8 cellular contexts compared by ENCODE assay signal in the genomic region with DNA sequence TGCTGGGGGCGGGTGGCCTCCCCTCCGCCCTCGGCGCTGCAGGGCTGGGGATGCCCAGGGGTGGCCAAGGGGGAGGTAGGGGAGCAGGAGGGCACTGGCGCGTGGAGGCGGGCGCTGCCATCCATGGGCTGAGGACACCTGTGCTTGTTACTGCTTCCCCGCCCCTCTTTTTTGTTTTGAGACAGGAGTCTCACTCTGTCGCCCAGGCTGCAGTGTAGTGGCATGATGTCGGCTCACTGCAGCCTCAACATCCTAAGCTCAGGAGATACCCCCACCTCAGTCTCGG. TPM values are rescaled to one million over a fixed set of nuclear protein-coding genes. Genes with fewer than 3 reads are reported as not detected.
DNase-seq lines count a peak whose midpoint lies in the region; ATAC-seq and TF ChIP-seq lines count a peak whose summit lies in the region.

No MANE protein-coding gene starts in this region.

- peak overlapping the region; percentile 73 for H3K4me3 ChIP-seq in iPS-20b (ENCODE audit: low read length)

- H3K9me3 ChIP-seq in iPS-20b (ENCODE audit: insufficient read depth, low read depth, low read length): no peaks in the 10 kb centered on the region

- H3K36me3 Mint-ChIP-seq in activated CD8-positive, alpha-beta T cell treated with anti-CD3 and anti-CD28 coated beads, Interleukin-2, amount 10 ng/mL, durations not matched to agents 7 days and 5 days (ENCODE audit: low read depth): no peaks in the 10 kb centered on the region

- ATAC-seq in HG02623 (IDR thresholded peaks at IDR 0.05; ENCODE audit: unreplicated experiment) (peak; percentile 18), HG03457 (IDR thresholded peaks at IDR 0.05; ENCODE audit: unreplicated experiment) (no peak)
- ATAC-seq in activated CD8-positive, alpha-beta T cell treated with anti-CD3 and anti-CD28 coated beads, Interleukin-2, amount 10 ng/mL, durations not matched to agents 7 days and 5 days: no peak

- no peak overlapping the region for H3K27ac Mint-ChIP-seq in activated CD8-positive, alpha-beta T cell treated with anti-CD3 and anti-CD28 coated beads, Interleukin-2, amount 10 ng/mL, durations not matched to agents 7 days and 5 days

- H3K27me3 ChIP-seq in iPS-20b (ENCODE audit: insufficient read depth, low read length): peaks cover 15% of the 10 kb centered on the region; the same call in 1 of the 2 replicates

- CTCF ChIA-PET in activated CD8-positive, alpha-beta T cell treated with anti-CD3 and anti-CD28 coated beads, Interleukin-2, amount 10 ng/mL, durations not matched to agents 7 days and 5 days (lab: Charles Lee): interaction anchor here (1.9 to 5.2 kb wide), 5 partner anchors 21 to 216 kb away, joined by 6 to 27 read pairs (median 11); no protein-coding TSS in a partner anchor

- DNase-seq in activated CD8-positive, alpha-beta T cell treated with anti-CD3 and anti-CD28 coated beads, Interleukin-2, amount 10 ng/mL, durations not matched to agents 7 days and 5 days: no peak
- no peak for DNase-seq in hypothalamus (lab: John Stamatoyannopoulos, UW)
- no peak for DNase-seq in stimulated activated CD4-positive, alpha-beta T cell treated with anti-CD3 and anti-CD28 coated beads, Interleukin-15, amount 100 ng/mL, for 24 hours

- no peaks in the 10 kb centered on the region for H3K9me3 Mint-ChIP-seq in activated CD8-positive, alpha-beta T cell treated with anti-CD3 and anti-CD28 coated beads, Interleukin-2, amount 10 ng/mL, durations not matched to agents 7 days and 5 days (ENCODE audit: insufficient read depth)

- H3K27ac ChIP-seq in iPS-20b (ENCODE audit: low read length): no peak overlapping the region
- H3K27ac ChIP-seq in temporal lobe (ENCODE audit: low read depth, low read length): peak overlapping the region; percentile 90

- peak; percentile 22 for TF ChIP-seq CTCF in GM12873 (IDR thresholded peaks at IDR 0.05; ENCODE audit: insufficient read depth, low read depth, low read length, missing control alignments)

- H3K4me1 ChIP-seq in iPS-20b (ENCODE audit: insufficient read depth, low read length): peaks cover 4% of the 10 kb centered on the region; the same call in 1 of the 2 replicates

- peaks cover 4% of the 10 kb centered on the region for H3K4me1 Mint-ChIP-seq in activated CD8-positive, alpha-beta T cell treated with anti-CD3 and anti-CD28 coated beads, Interleukin-2, amount 10 ng/mL, durations not matched to agents 7 days and 5 days (ENCODE audit: low read depth)

- POLR2A ChIA-PET in activated CD8-positive, alpha-beta T cell treated with anti-CD3 and anti-CD28 coated beads, Interleukin-2, amount 10 ng/mL, durations not matched to agents 7 days and 5 days (lab: Charles Lee): interaction anchor here (0.8 kb wide), 1 partner anchor 76 kb away, joined by 3 read pairs; a partner anchor contains a TSS

- no peaks in the 10 kb centered on the region for H3K36me3 ChIP-seq in iPS-20b (ENCODE audit: insufficient read depth, low read depth, low read length)

- H3K9ac ChIP-seq in iPS-20b (ENCODE audit: low read depth, low read length): peak overlapping the region; percentile 58; the same call in 1 of the 2 replicates

- H3K4me3 Mint-ChIP-seq in activated CD8-positive, alpha-beta T cell treated with anti-CD3 and anti-CD28 coated beads, Interleukin-2, amount 10 ng/mL, durations not matched to agents 7 days and 5 days: peak overlapping the region; percentile 64

- H3K27me3 Mint-ChIP-seq in activated CD8-positive, alpha-beta T cell treated with anti-CD3 and anti-CD28 coated beads, Interleukin-2, amount 10 ng/mL, durations not matched to agents 7 days and 5 days (ENCODE audit: low read depth): peaks cover 4% of the 10 kb centered on the region

RNA-seq across cellular contexts. Expression of a gene that starts 0.7 kb away (rescaled TPM):
- 1 to 10 TPM; 3.8 to 4.5 TPM for total RNA-seq in activated CD8-positive, alpha-beta T cell treated with anti-CD3 and anti-CD28 coated beads, Interleukin-2, amount 10 ng/mL, durations not matched to agents 7 days and 5 days
- total RNA-seq in temporal lobe: 40.6 TPM

RNA-seq across cellular contexts. Expression of a gene that starts 25.3 kb away (rescaled TPM):
- not detected for total RNA-seq in activated CD8-positive, alpha-beta T cell treated with anti-CD3 and anti-CD28 coated beads, Interleukin-2, amount 10 ng/mL, durations not matched to agents 7 days and 5 days
- 3.7 TPM for total RNA-seq in temporal lobe

RNA-seq across cellular contexts. Expression of a gene that starts 58.1 kb away (rescaled TPM):
- not detected for total RNA-seq in activated CD8-positive, alpha-beta T cell treated with anti-CD3 and anti-CD28 coated beads, Interleukin-2, amount 10 ng/mL, durations not matched to agents 7 days and 5 days
- 0.49 TPM for total RNA-seq in temporal lobe
